32 cellular contexts compared by ENCODE assay signal in genomic region chr4:165368567-165368966, GRCh38. TPM values are rescaled to one million over a fixed set of nuclear protein-coding genes. Genes with fewer than 3 reads are reported as not detected.
"Had no signal": no experiment of that assay in that cellular context is flagged by ENCODE, and none has a peak within 500 bp of the region (broad histone marks: within the 10 kb centered on the region; RNA-seq: fewer than 3 reads in every experiment).

No MANE protein-coding gene starts in this region.

- H3K9me3 Mint-ChIP-seq: activated CD4-positive, alpha-beta memory T cell treated with anti-CD3 and anti-CD28 coated beads for 36 hours; activated naive CD4-positive, alpha-beta T cell treated with anti-CD3 and anti-CD28 coated beads, Interleukin-2, amount 10 ng/mL, durations not matched to agents 7 days and 5 days; activated naive CD8-positive, alpha-beta T cell treated with anti-CD3 and anti-CD28 coated beads, Interleukin-2, amount 10 ng/mL, durations not matched to agents 7 days and 5 days; activated T-cell treated with anti-CD3 and anti-CD28 coated beads, Interleukin-2, amount 50 U/mL, for 4 hours; activated T-helper 1 cell treated with anti-CD3 and anti-CD28 coated beads, Interleukin-12 subunit alpha, Interleukin-12 subunit beta, Interleukin-2, Interleukin-4 antibody, amounts not matched to agents 30 ng/mL and 10 ng/mL and 1 ng/mL, durations not matched to agents 14 hours and 24 hours and 36 hours; IgD-negative memory B cell; T-helper 1 cell treated with Interleukin-12 subunit alpha and Interleukin-12 subunit beta and Interleukin-4 antibody, amounts not matched to agents 30 μg/mL and 1 μg/mL, for 36 hours; T-helper 2 cell treated with Interferon-gamma antibody and Interleukin-4, amounts not matched to agents 5 μg/mL and 100 μg/mL, for 36 hours had no signal

- H3K36me3 Mint-ChIP-seq: activated CD4-positive, alpha-beta memory T cell treated with anti-CD3 and anti-CD28 coated beads for 36 hours; activated naive CD4-positive, alpha-beta T cell treated with anti-CD3 and anti-CD28 coated beads, Interleukin-2, amount 10 ng/mL, durations not matched to agents 7 days and 5 days; activated naive CD8-positive, alpha-beta T cell treated with anti-CD3 and anti-CD28 coated beads, Interleukin-2, amount 10 ng/mL, durations not matched to agents 7 days and 5 days; IgD-negative memory B cell had no signal

- DNase-seq: activated CD4-positive, alpha-beta memory T cell treated with anti-CD3 and anti-CD28 coated beads for 36 hours; activated CD4-positive, alpha-beta T cell treated with anti-CD3 and anti-CD28 coated beads for 4 hours; activated CD4-positive, alpha-beta T cell treated with anti-CD3 and anti-CD28 coated beads, Interleukin-2, amount 50 U/mL, for 1 hour; activated CD4-positive, CD25-positive, alpha-beta regulatory T cell treated with anti-CD3 and anti-CD28 coated beads, Interleukin-2, amount 50 U/mL, for 72 hours; activated CD8-positive, alpha-beta memory T cell treated with anti-CD3 and anti-CD28 coated beads, Interleukin-2, amount 50 U/mL, for 4 hours; activated gamma-delta T cell treated with Interleukin-2 at 50 U/mL for 16 hours; activated naive CD4-positive, alpha-beta T cell treated with anti-CD3 and anti-CD28 coated beads, Interleukin-2, amount 10 ng/mL, durations not matched to agents 7 days and 5 days; activated naive CD8-positive, alpha-beta T cell treated with anti-CD3 and anti-CD28 coated beads, Interleukin-2, amount 10 ng/mL, durations not matched to agents 7 days and 5 days; activated T-cell treated with anti-CD3 and anti-CD28 coated beads for 4 hours; activated T-cell treated with anti-CD3 and anti-CD28 coated beads, Interleukin-2, amount 50 U/mL, for 4 hours; amygdala; Kasumi-1; KG1; MM.1S; MV-4-11; NCI-H1092; NCI-H1436 treated with DMSO at 0.1 percent for 48 hours; NCI-H187; NCI-H2029 treated with DMSO at 0.1 percent for 48 hours; NCI-H446 treated with DMSO at 0.1 percent for 48 hours; NCI-H524; NCI-H774; NK-92 treated with Interleukin-12 subunit alpha and Interleukin-12 subunit beta, amount 100 ng/mL, for 24 hours; PC-3; Peyer's patch; RPMI8226; SHP77 treated with DMSO at 0.1 percent for 48 hours; SK-N-SH had no signal

- H3K27ac Mint-ChIP-seq: activated CD4-positive, alpha-beta memory T cell treated with anti-CD3 and anti-CD28 coated beads for 36 hours; activated naive CD4-positive, alpha-beta T cell treated with anti-CD3 and anti-CD28 coated beads, Interleukin-2, amount 10 ng/mL, durations not matched to agents 7 days and 5 days; activated naive CD8-positive, alpha-beta T cell treated with anti-CD3 and anti-CD28 coated beads, Interleukin-2, amount 10 ng/mL, durations not matched to agents 7 days and 5 days; activated T-helper 1 cell treated with anti-CD3 and anti-CD28 coated beads, Interleukin-12 subunit alpha, Interleukin-12 subunit beta, Interleukin-2, Interleukin-4 antibody, amounts not matched to agents 30 ng/mL and 10 ng/mL and 1 ng/mL, durations not matched to agents 14 hours and 24 hours and 36 hours; IgD-negative memory B cell; T-helper 1 cell treated with Interleukin-12 subunit alpha and Interleukin-12 subunit beta and Interleukin-4 antibody, amounts not matched to agents 30 μg/mL and 1 μg/mL, for 36 hours; T-helper 2 cell treated with Interferon-gamma antibody and Interleukin-4, amounts not matched to agents 5 μg/mL and 100 μg/mL, for 36 hours had no signal

- H3K4me1 Mint-ChIP-seq: activated naive CD4-positive, alpha-beta T cell treated with anti-CD3 and anti-CD28 coated beads, Interleukin-2, amount 10 ng/mL, durations not matched to agents 7 days and 5 days; activated naive CD8-positive, alpha-beta T cell treated with anti-CD3 and anti-CD28 coated beads, Interleukin-2, amount 10 ng/mL, durations not matched to agents 7 days and 5 days; IgD-negative memory B cell had no signal

- H3K27me3 Mint-ChIP-seq: IgD-negative memory B cell had no signal

- ATAC-seq: activated T-cell treated with anti-CD3 and anti-CD28 coated beads, Interleukin-2, amount 50 U/mL, for 4 hours; PC-3 had no signal

- H3K4me3 Mint-ChIP-seq: activated CD4-positive, alpha-beta memory T cell treated with anti-CD3 and anti-CD28 coated beads for 36 hours; activated naive CD4-positive, alpha-beta T cell treated with anti-CD3 and anti-CD28 coated beads, Interleukin-2, amount 10 ng/mL, durations not matched to agents 7 days and 5 days; activated naive CD8-positive, alpha-beta T cell treated with anti-CD3 and anti-CD28 coated beads, Interleukin-2, amount 10 ng/mL, durations not matched to agents 7 days and 5 days; activated T-cell treated with anti-CD3 and anti-CD28 coated beads, Interleukin-2, amount 50 U/mL, for 4 hours; activated T-helper 1 cell treated with anti-CD3 and anti-CD28 coated beads, Interleukin-12 subunit alpha, Interleukin-12 subunit beta, Interleukin-2, Interleukin-4 antibody, amounts not matched to agents 30 ng/mL and 10 ng/mL and 1 ng/mL, durations not matched to agents 14 hours and 24 hours and 36 hours; IgD-negative memory B cell; T-helper 1 cell treated with Interleukin-12 subunit alpha and Interleukin-12 subunit beta and Interleukin-4 antibody, amounts not matched to agents 30 μg/mL and 1 μg/mL, for 36 hours; T-helper 2 cell treated with Interferon-gamma antibody and Interleukin-4, amounts not matched to agents 5 μg/mL and 100 μg/mL, for 36 hours had no signal

RNA-seq across cellular contexts. Expression of gene CPE, which starts 10.2 kb away (rescaled TPM):
- total RNA-seq: activated CD4-positive, alpha-beta memory T cell treated with anti-CD3 and anti-CD28 coated beads for 36 hours; activated naive CD8-positive, alpha-beta T cell treated with anti-CD3 and anti-CD28 coated beads, Interleukin-2, amount 10 ng/mL, durations not matched to agents 7 days and 5 days; activated T-helper 1 cell treated with anti-CD3 and anti-CD28 coated beads, Interleukin-12 subunit alpha, Interleukin-12 subunit beta, Interleukin-2, Interleukin-4 antibody, amounts not matched to agents 30 ng/mL and 10 ng/mL and 1 ng/mL, durations not matched to agents 14 hours and 24 hours and 36 hours had no signal
